Comparison of ENCODE assay signal across 9 cellular contexts in genomic region chr18:74249181-74249968, GRCh38. TPM values are rescaled to one million over a fixed set of nuclear protein-coding genes. Genes with fewer than 3 reads are reported as not detected.
DNase-seq lines count a peak whose midpoint lies in the region; ATAC-seq and TF ChIP-seq lines count a peak whose summit lies in the region.
"Had no signal": no experiment of that assay in that cellular context is flagged by ENCODE, and none has a peak within 500 bp of the region (broad histone marks: within the 10 kb centered on the region; RNA-seq: fewer than 3 reads in every experiment).

No MANE protein-coding gene starts in this region.

- H3K4me3 ChIP-seq in fibroblast of the aortic adventitia (ENCODE audit: low read depth, low read length): no peak overlapping the region

- DNase-seq in GM04504 (ENCODE audit: low read depth): peak; percentile 54
- peak; percentile 49 for DNase-seq in RPMI7951 (ENCODE audit: low read depth)
- DNase-seq in fibroblast of the aortic adventitia (ENCODE audit: low read depth): peak; percentile 86
- DNase-seq in renal cortical epithelial cell (ENCODE audit: low read depth): peak; percentile 93
- DNase-seq in GM19240 (ENCODE audit: insufficient read length, low spot score): no peak
- DNase-seq in amygdala (lab: John Stamatoyannopoulos, UW): no peak
- no peak for DNase-seq in 8988T

- no peak for TF ChIP-seq CTCF in fibroblast of the aortic adventitia (IDR thresholded peaks at IDR 0.05; ENCODE audit: insufficient read depth, low read length)

- no peak for ATAC-seq in GM21619 (IDR thresholded peaks at IDR 0.05; ENCODE audit: unreplicated experiment)
- ATAC-seq: Panc1 had no signal

RNA-seq across cellular contexts. Expression of gene CYB5A, which starts 42.4 kb away (rescaled TPM):
- 128 and 131 TPM in 2 replicates for total RNA-seq in RPMI7951 (2014; rRNA removed; shearing (Covaris generic))
- total RNA-seq in fibroblast of the aortic adventitia (ENCODE audit: low replicate concordance) (38.8 and 89.2 TPM in 2 replicates), renal cortical epithelial cell (163 and 256 TPM in 2 replicates)

Comparison
In these comparisons a context has a peak if more than half of its experiments do, and no peak if none do; other contexts are left out.
1. DNase-seq: peak in GM04504 (single experiment), RPMI7951 (single experiment), fibroblast of the aortic adventitia (single experiment) and renal cortical epithelial cell (single experiment); none in GM19240 (single experiment), amygdala (0 of 56) and 8988T (single experiment).